28 cellular contexts compared by ENCODE assay signal in the genomic region with DNA sequence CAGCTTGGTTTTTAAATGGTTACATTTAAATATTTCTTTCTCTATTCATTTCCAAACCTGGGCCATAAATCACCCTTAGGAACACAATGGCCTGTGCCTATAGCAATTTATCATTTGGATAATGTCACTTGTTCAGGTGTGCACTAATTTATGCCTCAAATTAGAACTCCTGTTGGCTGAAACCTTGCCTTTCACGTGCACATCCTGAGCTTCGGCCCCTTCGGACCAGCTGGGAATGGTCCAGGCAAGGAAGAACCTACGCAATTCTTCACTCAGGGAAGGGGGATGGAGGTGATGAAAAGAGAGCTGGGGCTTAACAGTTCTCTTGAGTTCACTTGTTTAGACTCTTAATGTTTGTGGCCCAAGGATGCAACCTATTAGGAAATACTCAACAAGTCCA.
"Had no signal": no experiment of that assay in that cellular context is flagged by ENCODE, and none has a peak within 500 bp of the region (broad histone marks: within the 10 kb centered on the region; RNA-seq: fewer than 3 reads in every experiment).

No MANE protein-coding gene starts in this region.

- H3K4me1 ChIP-seq: colonic mucosa, transverse colon, uterus had no signal

- H3K36me3 ChIP-seq: colonic mucosa, gastrocnemius medialis, heart right ventricle, left lung, sigmoid colon, spleen, transverse colon, upper lobe of right lung, uterus had no signal

- DNase-seq: colonic mucosa; effector CD8-positive, alpha-beta T cell; endodermal cell; foreskin fibroblast; gastrocnemius medialis; heart right ventricle; hippocampal formation; left cardiac atrium; left lung; mesendoderm; midbrain; naive thymus-derived CD4-positive, alpha-beta T cell; nephron progenitor cell; nucleus accumbens; posterior cingulate gyrus; psoas muscle; sigmoid colon; spleen; stimulated activated CD4-positive, alpha-beta T cell treated with anti-CD3 and anti-CD28 coated beads, Interleukin-2, amount 100 ng/mL, for 48 hours; stimulated activated naive B cell treated with anti-CD40 and anti-IgM and Interleukin-4, amounts not matched to agents 10 μg/mL and 1 μg/mL and 100 μg/mL, for 72 hours; transverse colon; upper lobe of right lung; uterus had no signal

- ATAC-seq: esophagus mucosa; heart right ventricle; left cardiac atrium; left lung; naive thymus-derived CD4-positive, alpha-beta T cell; right cardiac atrium; stimulated activated naive B cell treated with anti-CD40 and anti-IgM and Interleukin-4, amounts not matched to agents 10 μg/mL and 1 μg/mL and 100 μg/mL, for 72 hours; upper lobe of right lung had no signal

- H3K27me3 Mint-ChIP-seq: dendritic cell treated with granulocyte-macrophage colony-stimulating factor and Interleukin-4, amounts not matched to agents 40 ng/mL and 50 ng/mL, for 4 days; stimulated activated naive CD8-positive, alpha-beta T cell treated with anti-CD3 and anti-CD28 coated beads, Interleukin-15, Interleukin-2, amounts not matched to agents 100 ng/mL and 50 ng/mL, for 24 hours had no signal

- H3K27ac ChIP-seq: colonic mucosa, epithelial cell of prostate, heart right ventricle, left lung, psoas muscle, spleen, transverse colon, upper lobe of right lung, uterus had no signal

- H3K27ac Mint-ChIP-seq: dendritic cell treated with granulocyte-macrophage colony-stimulating factor and Interleukin-4, amounts not matched to agents 40 ng/mL and 50 ng/mL, for 4 days; endodermal cell; nephron progenitor cell; stimulated activated naive B cell treated with anti-CD40 and anti-IgM and Interleukin-4, amounts not matched to agents 10 μg/mL and 1 μg/mL and 100 μg/mL, for 72 hours; stimulated activated naive CD8-positive, alpha-beta T cell treated with anti-CD3 and anti-CD28 coated beads, Interleukin-15, Interleukin-2, amounts not matched to agents 100 ng/mL and 50 ng/mL, for 24 hours had no signal

- H3K36me3 Mint-ChIP-seq: stimulated activated naive B cell treated with anti-CD40 and anti-IgM and Interleukin-4, amounts not matched to agents 10 μg/mL and 1 μg/mL and 100 μg/mL, for 72 hours had no signal

- H3K9me3 ChIP-seq: colonic mucosa, gastrocnemius medialis, left lung, psoas muscle, sigmoid colon, spleen, transverse colon, upper lobe of right lung, uterus had no signal

- H3K27me3 ChIP-seq: colonic mucosa, gastrocnemius medialis, heart right ventricle, left lung, sigmoid colon, spleen, transverse colon, upper lobe of right lung, uterus had no signal

- H3K4me3 ChIP-seq: colonic mucosa, gastrocnemius medialis, heart right ventricle, left lung, psoas muscle, sigmoid colon, spleen, transverse colon, upper lobe of right lung, uterus had no signal

- H3K4me3 Mint-ChIP-seq: dendritic cell treated with granulocyte-macrophage colony-stimulating factor and Interleukin-4, amounts not matched to agents 40 ng/mL and 50 ng/mL, for 4 days; endodermal cell; naive thymus-derived CD4-positive, alpha-beta T cell; nephron progenitor cell; stimulated activated naive B cell treated with anti-CD40 and anti-IgM and Interleukin-4, amounts not matched to agents 10 μg/mL and 1 μg/mL and 100 μg/mL, for 72 hours; stimulated activated naive CD8-positive, alpha-beta T cell treated with anti-CD3 and anti-CD28 coated beads, Interleukin-15, Interleukin-2, amounts not matched to agents 100 ng/mL and 50 ng/mL, for 24 hours had no signal

- H3K9me3 Mint-ChIP-seq: dendritic cell treated with granulocyte-macrophage colony-stimulating factor and Interleukin-4, amounts not matched to agents 40 ng/mL and 50 ng/mL, for 4 days; endodermal cell; stimulated activated naive B cell treated with anti-CD40 and anti-IgM and Interleukin-4, amounts not matched to agents 10 μg/mL and 1 μg/mL and 100 μg/mL, for 72 hours; stimulated activated naive CD8-positive, alpha-beta T cell treated with anti-CD3 and anti-CD28 coated beads, Interleukin-15, Interleukin-2, amounts not matched to agents 100 ng/mL and 50 ng/mL, for 24 hours had no signal
